Comparison of ENCODE assay signal across 12 cellular contexts in genomic region chr5:32275421-32275765, GRCh38. TPM values are rescaled to one million over a fixed set of nuclear protein-coding genes. Genes with fewer than 3 reads are reported as not detected.
A peak's percentile ranks its signal among the peaks of the same experiment; 100 is the strongest.
DNase-seq lines count a peak whose midpoint lies in the region; ATAC-seq, FAIRE-seq and TF ChIP-seq lines count a peak whose summit lies in the region.
"Had no signal": no experiment of that assay in that cellular context is flagged by ENCODE, and none has a peak within 500 bp of the region (broad histone marks: within the 10 kb centered on the region; RNA-seq: fewer than 3 reads in every experiment).

No MANE protein-coding gene starts in this region.

- no peak overlapping the region for H3K9ac ChIP-seq in kidney (ENCODE audit: low read length in 2 of 2)

- intact Hi-C loops in kidney (cut with DNase I) = no loop called here

- H3K4me1 ChIP-seq in kidney (ENCODE audit: control insufficient read depth in 1 of 2, insufficient read depth in 1 of 2, low read depth in 1 of 2, low read length in 2 of 2) = peaks cover 19 to 35% of the 10 kb centered on the region in 2 donors

- H3K27me3 Mint-ChIP-seq in activated T-cell treated with anti-CD3 and anti-CD28 coated beads, Interleukin-2, amount 50 U/mL, for 72 hours (ENCODE audit: low read depth) = no peaks in the 10 kb centered on the region
- no peaks in the 10 kb centered on the region for H3K27me3 Mint-ChIP-seq in activated naive CD8-positive, alpha-beta T cell treated with anti-CD3 and anti-CD28 coated beads, Interleukin-2, amount 50 U/mL, for 24 hours
- H3K27me3 Mint-ChIP-seq in stimulated activated naive B cell treated with anti-CD40 and anti-IgM and Interleukin-4, amounts not matched to agents 10 μg/mL and 1 μg/mL and 100 μg/mL, for 72 hours = no peaks in the 10 kb centered on the region

- H3K4me3 ChIP-seq in kidney (ENCODE audit: low read length in 2 of 2) (peak overlapping the region in 1 of 2 donors; percentile 13), coronary artery (no peak overlapping the region)

- H3K4me3 Mint-ChIP-seq in activated T-cell treated with anti-CD3 and anti-CD28 coated beads, Interleukin-2, amount 50 U/mL, for 72 hours = peak overlapping the region in 1 of 2 donors; percentile 56
- no peak overlapping the region for H3K4me3 Mint-ChIP-seq in activated naive CD8-positive, alpha-beta T cell treated with anti-CD3 and anti-CD28 coated beads, Interleukin-2, amount 50 U/mL, for 24 hours
- H3K4me3 Mint-ChIP-seq in stimulated activated naive B cell treated with anti-CD40 and anti-IgM and Interleukin-4, amounts not matched to agents 10 μg/mL and 1 μg/mL and 100 μg/mL, for 72 hours = no peak overlapping the region

- no peak for FAIRE-seq in kidney (lab: Jason Lieb, UNC)

- no peak for ATAC-seq in activated T-cell treated with anti-CD3 and anti-CD28 coated beads, Interleukin-2, amount 50 U/mL, for 72 hours (replicated peaks in 1 of 2)
- no peak for ATAC-seq in activated naive CD8-positive, alpha-beta T cell treated with anti-CD3 and anti-CD28 coated beads, Interleukin-2, amount 50 U/mL, for 24 hours
- no peak for ATAC-seq in stimulated activated naive B cell treated with anti-CD40 and anti-IgM and Interleukin-4, amounts not matched to agents 10 μg/mL and 1 μg/mL and 100 μg/mL, for 72 hours (replicated peaks)

- no peaks in the 10 kb centered on the region for H3K9me3 Mint-ChIP-seq in activated T-cell treated with anti-CD3 and anti-CD28 coated beads, Interleukin-2, amount 50 U/mL, for 72 hours
- H3K9me3 Mint-ChIP-seq in activated naive CD8-positive, alpha-beta T cell treated with anti-CD3 and anti-CD28 coated beads, Interleukin-2, amount 50 U/mL, for 24 hours = no peaks in the 10 kb centered on the region
- H3K9me3 Mint-ChIP-seq in stimulated activated naive B cell treated with anti-CD40 and anti-IgM and Interleukin-4, amounts not matched to agents 10 μg/mL and 1 μg/mL and 100 μg/mL, for 72 hours = no peaks in the 10 kb centered on the region

- H3K9me3 ChIP-seq in kidney (ENCODE audit: control insufficient read depth in 1 of 2, low read length in 2 of 2) = no peaks in the 10 kb centered on the region

- H3K36me3 Mint-ChIP-seq in activated T-cell treated with anti-CD3 and anti-CD28 coated beads, Interleukin-2, amount 50 U/mL, for 72 hours (ENCODE audit: insufficient read depth in 2 of 2) = peaks cover 3 to 10% of the 10 kb centered on the region in 2 donors
- H3K36me3 Mint-ChIP-seq in activated naive CD8-positive, alpha-beta T cell treated with anti-CD3 and anti-CD28 coated beads, Interleukin-2, amount 50 U/mL, for 24 hours (ENCODE audit: low read depth) = peaks cover 24% of the 10 kb centered on the region
- peaks cover 29 to 41% of the 10 kb centered on the region in 2 donors for H3K36me3 Mint-ChIP-seq in stimulated activated naive B cell treated with anti-CD40 and anti-IgM and Interleukin-4, amounts not matched to agents 10 μg/mL and 1 μg/mL and 100 μg/mL, for 72 hours

- H3K27ac ChIP-seq in kidney (ENCODE audit: low read depth in 2 of 2, low read length in 2 of 2) = peak overlapping the region; percentile 25 to 78
- H3K27ac ChIP-seq in coronary artery = peak overlapping the region in 1 of 2 donors; percentile 21

- peaks cover 13 to 30% of the 10 kb centered on the region in 2 donors for H3K36me3 ChIP-seq in kidney (ENCODE audit: control insufficient read depth in 1 of 2, insufficient read depth in 2 of 2, low read length in 2 of 2)

- H3K27ac Mint-ChIP-seq in activated T-cell treated with anti-CD3 and anti-CD28 coated beads, Interleukin-2, amount 50 U/mL, for 72 hours = peak overlapping the region; percentile 90
- peak overlapping the region; percentile 4 for H3K27ac Mint-ChIP-seq in activated naive CD8-positive, alpha-beta T cell treated with anti-CD3 and anti-CD28 coated beads, Interleukin-2, amount 50 U/mL, for 24 hours
- peak overlapping the region; percentile 51 for H3K27ac Mint-ChIP-seq in stimulated activated naive B cell treated with anti-CD40 and anti-IgM and Interleukin-4, amounts not matched to agents 10 μg/mL and 1 μg/mL and 100 μg/mL, for 72 hours

- TF ChIP-seq CTCF in kidney (IDR thresholded peaks at IDR 0.05; ENCODE audit: borderline replicate concordance, extremely low read depth, insufficient read depth) (no peak), coronary artery (IDR thresholded peaks at IDR 0.05) (no peak)

- H3K4me1 Mint-ChIP-seq in activated T-cell treated with anti-CD3 and anti-CD28 coated beads, Interleukin-2, amount 50 U/mL, for 72 hours (ENCODE audit: low read depth) = peaks cover 44% of the 10 kb centered on the region
- peaks cover 42% of the 10 kb centered on the region for H3K4me1 Mint-ChIP-seq in activated naive CD8-positive, alpha-beta T cell treated with anti-CD3 and anti-CD28 coated beads, Interleukin-2, amount 50 U/mL, for 24 hours
- H3K4me1 Mint-ChIP-seq in stimulated activated naive B cell treated with anti-CD40 and anti-IgM and Interleukin-4, amounts not matched to agents 10 μg/mL and 1 μg/mL and 100 μg/mL, for 72 hours = peaks cover 26 to 41% of the 10 kb centered on the region in 2 donors

- DNase-seq in activated T-cell treated with anti-CD3 and anti-CD28 coated beads, Interleukin-2, amount 50 U/mL, for 72 hours = no peak
- no peak for DNase-seq in activated T-cell treated with anti-CD3 and anti-CD28 coated beads, Interleukin-2, amount 50 U/mL, for 1 hour
- no peak for DNase-seq in activated naive CD8-positive, alpha-beta T cell treated with anti-CD3 and anti-CD28 coated beads, Interleukin-2, amount 50 U/mL, for 24 hours
- DNase-seq in kidney (no peak), coronary artery (ENCODE audit: low spot score) (no peak), mesenteric fat pad (ENCODE audit: low spot score) (no peak), NCI-H146 treated with DMSO at 0.1 percent for 48 hours (lab: John Stamatoyannopoulos, UW; ENCODE audit: unreplicated experiment) (no peak)
- DNase-seq in stimulated activated naive B cell treated with anti-CD40 and anti-IgM and Interleukin-4, amounts not matched to agents 10 μg/mL and 1 μg/mL and 100 μg/mL, for 72 hours = no peak
- DNase-seq: activated naive CD4-positive, alpha-beta T cell treated with Interleukin-2 at 50 U/mL for 16 hours; effector CD8-positive, alpha-beta T cell; hypothalamus; NCI-H69 had no signal

RNA-seq across cellular contexts. Expression of gene MTMR12, which starts 37.3 kb away (rescaled TPM):
- 10 to 100 TPM; 22.1 to 23.5 TPM for total RNA-seq in activated T-cell treated with anti-CD3 and anti-CD28 coated beads, Interleukin-2, amount 50 U/mL, for 72 hours
- total RNA-seq in kidney = 52.8 TPM
- polyA plus RNA-seq in kidney (ENCODE audit: insufficient read depth, low read depth, low replicate concordance) = 9.3 TPM
- total RNA-seq in mesenteric fat pad = 95.1 TPM

Comparison
In these comparisons a context has a peak if more than half of its experiments do, and no peak if none do; other contexts are left out.
1. H3K27ac Mint-ChIP-seq: peak in every context shown above with its lines; median percentile 90 in activated T-cell treated with anti-CD3 and anti-CD28 coated beads, Interleukin-2, amount 50 U/mL, for 72 hours; 51 in stimulated activated naive B cell treated with anti-CD40 and anti-IgM and Interleukin-4, amounts not matched to agents 10 μg/mL and 1 μg/mL and 100 μg/mL, for 72 hours; 4 in activated naive CD8-positive, alpha-beta T cell treated with anti-CD3 and anti-CD28 coated beads, Interleukin-2, amount 50 U/mL, for 24 hours.